17 cellular contexts compared by ENCODE assay signal in genomic region chr6:148465654-148466053, GRCh38.
DNase-seq lines count a peak whose midpoint lies in the region; ATAC-seq, FAIRE-seq and TF ChIP-seq lines count a peak whose summit lies in the region.
"Had no signal": no experiment of that assay in that cellular context is flagged by ENCODE, and none has a peak within 500 bp of the region (broad histone marks: within the 10 kb centered on the region; RNA-seq: fewer than 3 reads in every experiment).

No MANE protein-coding gene starts in this region.

- peak in 3 of 4 donors; percentile 33 to 69 (median 60) for ATAC-seq in pancreas
- peak; percentile 36 for ATAC-seq in upper lobe of right lung
- ATAC-seq: CD8-positive, alpha-beta T cell; foreskin keratinocyte had no signal

- no peak overlapping the region for H3K27ac Mint-ChIP-seq in CD14-positive monocyte
- H3K27ac Mint-ChIP-seq: CD8-positive, alpha-beta T cell had no signal

- FAIRE-seq in pancreas (lab: Jason Lieb, UNC) = no peak

- peaks cover 3 to 12% (median 8%) of the 10 kb centered on the region in 3 donors for H3K27me3 Mint-ChIP-seq in CD14-positive monocyte (ENCODE audit: low read depth in 3 of 3)

- peaks cover 0 to 4% (median 0%) of the 10 kb centered on the region in 3 donors for H3K4me1 ChIP-seq in pancreas
- peaks cover 42% of the 10 kb centered on the region for H3K4me1 ChIP-seq in upper lobe of right lung
- H3K4me1 ChIP-seq: foreskin keratinocyte had no signal

- H3K27me3 ChIP-seq in pancreas (no peaks in the 10 kb centered on the region), upper lobe of right lung (no peaks in the 10 kb centered on the region)
- H3K27me3 ChIP-seq: foreskin keratinocyte, MG63 had no signal

- peak; percentile 5 to 25 for DNase-seq in NOMO-1 (lab: John Stamatoyannopoulos, UW; ENCODE audit: unreplicated experiment in 2 of 2)
- DNase-seq in NOMO-1 treated with DMSO at 0.1 percent for 48 hours (lab: John Stamatoyannopoulos, UW; ENCODE audit: unreplicated experiment) = no peak
- DNase-seq in fibroblast of the aortic adventitia (ENCODE audit: low read depth) = peak; percentile 21
- DNase-seq in pancreas = no peak
- no peak for DNase-seq in upper lobe of right lung
- DNase-seq in NCI-H526 (lab: John Stamatoyannopoulos, UW) = no peak
- no peak for DNase-seq in foreskin fibroblast
- DNase-seq in CD14-positive monocyte (ENCODE audit: low spot score) = no peak
- DNase-seq: 8988T; activated effector memory CD4-positive, alpha-beta T cell treated with Interleukin-2 at 50 U/mL for 16 hours; CD8-positive, alpha-beta T cell; EL; foreskin keratinocyte; HCEC 1CT; MG63; NK-92 treated with Interleukin-12 subunit alpha and Interleukin-12 subunit beta, amount 100 ng/mL, for 24 hours; stimulated activated CD4-positive, alpha-beta T cell treated with anti-CD3 and anti-CD28 coated beads, Interleukin-15, amount 100 ng/mL, for 24 hours had no signal

- peak overlapping the region in 2 of 4 donors; percentile 1 to 13 for H3K27ac ChIP-seq in pancreas
- H3K27ac ChIP-seq in upper lobe of right lung = no peak overlapping the region
- H3K27ac ChIP-seq: foreskin keratinocyte had no signal

- TF ChIP-seq CTCF in fibroblast of the aortic adventitia (IDR thresholded peaks at IDR 0.05; ENCODE audit: insufficient read depth, low read length) (no peak), pancreas (IDR thresholded peaks at IDR 0.05) (no peak), upper lobe of right lung (IDR thresholded peaks at IDR 0.05) (no peak), foreskin fibroblast (IDR thresholded peaks at IDR 0.05; ENCODE audit: low read depth, low read length) (no peak), CD14-positive monocyte (IDR thresholded peaks at IDR 0.05) (no peak)

- no peak overlapping the region for H3K4me3 ChIP-seq in fibroblast of the aortic adventitia (ENCODE audit: low read depth, low read length)
- H3K4me3 ChIP-seq in pancreas = no peak overlapping the region
- H3K4me3 ChIP-seq in upper lobe of right lung = no peak overlapping the region
- no peak overlapping the region for H3K4me3 ChIP-seq in foreskin fibroblast (ENCODE audit: low read depth in 1 of 2, low read length in 2 of 2)
- H3K4me3 ChIP-seq: MG63 had no signal

- intact Hi-C loops in pancreas (cut with DNase I) (no loop called here), upper lobe of right lung (cut with DNase I) (loop anchor here (5.0 kb wide), 1 partner anchor 288 kb away; no protein-coding TSS in a partner anchor), CD14-positive monocyte (cut with micrococcal nuclease) (loop anchor here in 1 of 2 donors (10.0 kb wide), 2 partner anchors 291 to 321 kb away; no protein-coding TSS in a partner anchor)

- H3K36me3 ChIP-seq in pancreas = no peaks in the 10 kb centered on the region
- no peaks in the 10 kb centered on the region for H3K36me3 ChIP-seq in upper lobe of right lung

- H3K9me3 Mint-ChIP-seq in CD14-positive monocyte = no peaks in the 10 kb centered on the region
- H3K9me3 Mint-ChIP-seq: CD8-positive, alpha-beta T cell had no signal

- H3K9me3 ChIP-seq in pancreas = no peaks in the 10 kb centered on the region
- H3K9me3 ChIP-seq in upper lobe of right lung = no peaks in the 10 kb centered on the region
- H3K9me3 ChIP-seq: MG63 had no signal

- H3K36me3 Mint-ChIP-seq in CD14-positive monocyte = no peaks in the 10 kb centered on the region
- H3K36me3 Mint-ChIP-seq: CD8-positive, alpha-beta T cell had no signal

- peaks cover 24% of the 10 kb centered on the region for H3K4me1 Mint-ChIP-seq in CD14-positive monocyte

- 53 to 61% methylated on average over 6 of the region's 6 CpGs for WGBS in pancreas, 2 donors

- no peak overlapping the region for H3K4me3 Mint-ChIP-seq in CD14-positive monocyte
- H3K4me3 Mint-ChIP-seq: CD8-positive, alpha-beta T cell had no signal

Comparison
In these comparisons a context has a peak if more than half of its experiments do, and no peak if none do; other contexts are left out.
1. DNase-seq: peak in NOMO-1 (2 of 2) and fibroblast of the aortic adventitia (single experiment); none in NOMO-1 treated with DMSO at 0.1 percent for 48 hours (single experiment), pancreas (0 of 6), upper lobe of right lung (single experiment), NCI-H526 (0 of 2), foreskin fibroblast (0 of 2) and CD14-positive monocyte (single experiment).